ENCODE assay signal across 28 cellular contexts in the genomic region with DNA sequence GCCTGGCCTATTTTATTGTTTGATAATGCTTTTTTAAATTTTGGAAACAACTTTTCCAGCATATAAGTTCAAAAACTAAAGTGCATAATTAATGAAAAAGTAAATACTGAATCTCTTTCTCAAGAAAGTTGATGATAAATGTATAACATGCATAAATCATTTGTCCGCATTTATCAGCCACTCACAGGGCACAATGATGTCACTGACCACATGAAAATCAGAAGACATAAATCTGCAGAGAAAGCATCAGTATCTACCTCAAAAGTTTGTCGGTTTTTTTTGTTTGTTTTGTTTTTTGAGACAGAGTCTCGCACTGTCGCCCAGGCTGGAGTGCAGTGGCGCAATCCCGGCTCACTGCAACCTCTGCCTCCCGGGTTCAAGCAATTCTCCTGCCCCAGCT.
"Had no signal": no experiment of that assay in that cellular context is flagged by ENCODE, and none has a peak within 500 bp of the region (broad histone marks: within the 10 kb centered on the region; RNA-seq: fewer than 3 reads in every experiment).

No MANE protein-coding gene starts in this region.

- H3K36me3 ChIP-seq: colonic mucosa, esophagus muscularis mucosa, esophagus squamous epithelium, gastrocnemius medialis, gastroesophageal sphincter, heart left ventricle, heart right ventricle had no signal

- DNase-seq: colonic mucosa; cortex of kidney; dermis blood vessel endothelial cell; dorsolateral prefrontal cortex; effector CD8-positive, alpha-beta T cell; effector memory CD4-positive, alpha-beta T cell; effector memory CD8-positive, alpha-beta T cell; endodermal cell; erythroblast; esophagus squamous epithelium; foreskin fibroblast; foreskin keratinocyte; foreskin melanocyte; gastrocnemius medialis; glutamatergic neuron; head of caudate nucleus; heart left ventricle; heart right ventricle had no signal

- H3K4me3 ChIP-seq: colonic mucosa, coronary artery, dorsolateral prefrontal cortex, esophagus muscularis mucosa, esophagus squamous epithelium, gastrocnemius medialis, gastroesophageal sphincter, heart left ventricle, heart right ventricle, hepatocyte had no signal

- H3K27ac ChIP-seq: coronary artery, dorsolateral prefrontal cortex, epithelial cell of prostate, esophagus muscularis mucosa, esophagus squamous epithelium, foreskin keratinocyte, gastrocnemius medialis, gastroesophageal sphincter, heart left ventricle, heart right ventricle, hepatocyte had no signal

- FAIRE-seq: colon, endometrium, endothelial cell of umbilical vein, frontal cortex had no signal

- H3K4me2 ChIP-seq: hepatocyte had no signal

- H3K4me1 ChIP-seq: colonic mucosa, foreskin keratinocyte, gastrocnemius medialis, heart left ventricle had no signal

- H3K27me3 ChIP-seq: colonic mucosa, esophagus muscularis mucosa, esophagus squamous epithelium, foreskin keratinocyte, gastrocnemius medialis, gastroesophageal sphincter, heart left ventricle, hepatocyte had no signal

- H3K79me2 ChIP-seq: hepatocyte had no signal

- ATAC-seq: effector memory CD8-positive, alpha-beta T cell; esophagus mucosa; foreskin keratinocyte; gastrocnemius medialis; gastroesophageal sphincter; heart left ventricle; heart right ventricle had no signal

- H3K9me3 ChIP-seq: colonic mucosa, esophagus muscularis mucosa, esophagus squamous epithelium, gastrocnemius medialis, gastroesophageal sphincter, heart left ventricle, heart right ventricle had no signal

- H2AFZ ChIP-seq: hepatocyte had no signal
